In the genomic region with DNA sequence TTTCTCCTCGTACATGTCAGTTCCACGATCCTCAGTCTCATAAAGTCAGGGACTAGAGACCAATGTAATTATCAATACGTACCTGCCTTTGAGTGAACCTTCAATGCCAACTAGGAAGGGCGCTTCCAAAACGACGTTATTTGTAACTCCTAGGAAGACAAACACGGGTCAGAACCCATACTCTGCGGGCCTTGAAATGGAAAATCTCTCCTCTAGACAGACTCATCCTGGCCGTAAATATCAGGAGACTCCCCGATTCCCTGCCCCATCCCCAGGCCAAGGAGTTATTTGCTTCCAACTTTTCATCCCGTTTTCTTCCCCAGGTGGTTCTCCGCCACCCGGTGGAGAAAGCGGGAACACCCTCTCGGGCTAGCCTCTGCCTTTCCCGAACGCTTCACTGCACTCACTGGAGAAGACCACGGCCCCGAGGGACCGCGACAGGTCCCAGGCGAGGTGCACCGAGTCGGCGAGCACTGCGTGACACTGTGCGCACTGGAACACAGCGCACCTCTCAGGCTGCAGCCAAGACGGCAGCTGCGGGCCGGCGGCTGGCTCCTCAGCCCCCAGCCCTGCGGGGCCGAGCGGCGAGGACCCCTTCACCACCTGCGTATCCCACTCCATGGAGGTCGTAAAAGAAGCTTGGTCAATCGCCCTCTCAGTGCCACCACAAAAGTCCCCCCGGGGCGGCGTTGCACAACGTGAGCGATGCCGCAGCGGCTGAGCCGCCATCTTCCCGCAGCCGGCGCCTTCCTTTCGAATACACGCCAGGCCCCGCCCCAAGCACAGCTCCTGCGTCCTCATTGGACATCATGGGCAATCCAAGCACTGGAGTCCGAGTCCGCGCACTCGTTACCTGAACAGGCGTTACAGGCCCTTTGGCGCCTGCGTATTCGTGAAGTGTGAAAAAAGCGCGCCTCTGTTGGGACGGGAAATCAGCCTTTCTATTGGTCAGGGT, we compare ENCODE assay signal across 8 cellular contexts. TPM values are rescaled to one million over a fixed set of nuclear protein-coding genes. Genes with fewer than 3 reads are reported as not detected.
DNase-seq lines count a peak whose midpoint lies in the region; ATAC-seq, FAIRE-seq and TF ChIP-seq lines count a peak whose summit lies in the region.

A gene (minus strand): TSS at position 759 of the 955 bp plus-strand sequence. CDS start 30 bp downstream, at position 729.

- H3K9me3 Mint-ChIP-seq in activated CD4-positive, alpha-beta T cell treated with anti-CD3 and anti-CD28 coated beads, Interleukin-2, amount 10 ng/mL, durations not matched to agents 24 days and 14 days: no peaks in the 10 kb centered on the region
- no peaks in the 10 kb centered on the region for H3K9me3 Mint-ChIP-seq in dendritic cell treated with granulocyte-macrophage colony-stimulating factor and Interleukin-4, amounts not matched to agents 40 ng/mL and 50 ng/mL, for 4 days

- peaks cover 26% of the 10 kb centered on the region for H3K36me3 Mint-ChIP-seq in activated CD4-positive, alpha-beta T cell treated with anti-CD3 and anti-CD28 coated beads, Interleukin-2, amount 10 ng/mL, durations not matched to agents 24 days and 14 days (ENCODE audit: low read depth)
- peaks cover 12% of the 10 kb centered on the region for H3K36me3 Mint-ChIP-seq in dendritic cell treated with granulocyte-macrophage colony-stimulating factor and Interleukin-4, amounts not matched to agents 40 ng/mL and 50 ng/mL, for 4 days (ENCODE audit: low read depth)

- H3K27ac ChIP-seq in HepG2 (ENCODE audit: extremely low read length, insufficient read depth, low read length): peak within 1 kb of the TSS; percentile 88

- TF ChIP-seq CTCF in HepG2 (CRISPR knock-in tag; IDR thresholded peaks at IDR 0.05): peak; percentile 81

- H4K20me1 ChIP-seq in HepG2 (ENCODE audit: insufficient read depth, low read length): no peaks in the 10 kb centered on the region

- TF ChIP-seq RAD21 in HepG2 (CRISPR knock-in tag; IDR thresholded peaks at IDR 0.05): peak; percentile 72

- H3K4me1 ChIP-seq in HepG2 (ENCODE audit: insufficient read depth, low read length): peaks cover 35% of the 10 kb centered on the region

- H3K4me3 ChIP-seq in HepG2 (replicated peaks in 1 of 3; ENCODE audit: insufficient read depth in 1 of 3, low read depth in 2 of 3, low read length in 3 of 3): peak within 1 kb of the TSS; percentile 95 to 100 (median 99)

- intact Hi-C loops in activated CD4-positive, alpha-beta T cell treated with anti-CD3 and anti-CD28 coated beads, Interleukin-2, amount 10 ng/mL, durations not matched to agents 24 days and 14 days (cut with micrococcal nuclease): loop anchor here (1.0 to 2.0 kb wide), 4 partner anchors 48 to 159 kb away; a partner anchor contains a TSS
- intact Hi-C loops in dendritic cell treated with granulocyte-macrophage colony-stimulating factor and Interleukin-4, amounts not matched to agents 40 ng/mL and 50 ng/mL, for 4 days (cut with micrococcal nuclease): no loop called here
- intact Hi-C loops in HepG2 (cut with micrococcal nuclease; ENCODE audit: unreplicated experiment): loop anchor here (1.0 to 5.0 kb wide), 3 partner anchors 45 to 425 kb away; a partner anchor contains a TSS

- TF ChIP-seq EP300 in HepG2 (IDR thresholded peaks at IDR 0.05; ENCODE audit: low read depth in 2 of 2, low read length in 2 of 2) (no peak; a peak in 1 of 4 replicates), HepG2 (CRISPR knock-in tag; IDR thresholded peaks at IDR 0.05; ENCODE audit: borderline replicate concordance) (no peak)

- peaks cover 29% of the 10 kb centered on the region for H3K4me1 Mint-ChIP-seq in activated CD4-positive, alpha-beta T cell treated with anti-CD3 and anti-CD28 coated beads, Interleukin-2, amount 10 ng/mL, durations not matched to agents 24 days and 14 days
- peaks cover 26% of the 10 kb centered on the region for H3K4me1 Mint-ChIP-seq in dendritic cell treated with granulocyte-macrophage colony-stimulating factor and Interleukin-4, amounts not matched to agents 40 ng/mL and 50 ng/mL, for 4 days (ENCODE audit: low read depth)

- no peaks in the 10 kb centered on the region for H3K9me3 ChIP-seq in HepG2 (ENCODE audit: low read length)

- H2AFZ ChIP-seq in HepG2 (ENCODE audit: low read length): peak within 1 kb of the TSS; percentile 90

- ATAC-seq in GM19324 (IDR thresholded peaks at IDR 0.05; ENCODE audit: low FRiP score, unreplicated experiment): peak; percentile 92
- ATAC-seq in HG03469 (IDR thresholded peaks at IDR 0.05; ENCODE audit: unreplicated experiment): peak; percentile 69
- peak; percentile 96 for ATAC-seq in HepG2

- peak within 1 kb of the TSS; percentile 69 for H3K4me2 ChIP-seq in HepG2 (ENCODE audit: low read depth, low read length)

- peak within 1 kb of the TSS; percentile 87 for H3K9ac ChIP-seq in HepG2 (ENCODE audit: insufficient read depth, low read depth, low read length)

- peak; percentile 74 to 95 for TF ChIP-seq POLR2A in HepG2 (IDR thresholded peaks at IDR 0.05; ENCODE audit: insufficient read depth in 1 of 2, low read depth in 2 of 2, low read length in 2 of 2)

- peak; percentile 99 for FAIRE-seq in HepG2 (lab: Jason Lieb, UNC)

- peaks cover 37% of the 10 kb centered on the region for H3K79me2 ChIP-seq in HepG2 (ENCODE audit: insufficient read depth, low read length)

- in situ Hi-C loops in HepG2 (cut with HindIII; ENCODE audit: extremely low pct_ligation_motif_present, low pct_unique_long_range_greater_than_20kb): loop anchor here (5.0 kb wide), 1 partner anchor 50 kb away; no protein-coding TSS in a partner anchor

- BruUV-seq in HepG2 (replicated peaks; lab: Mats Ljungman, UMichigan): no TSS peak

- CTCF ChIA-PET in HepG2 (lab: Yijun Ruan, JAX; ENCODE audit: low intra/inter-chr PET ratio, low total read pairs): interaction anchor here (1.4 kb wide), 1 partner anchor 101 kb away, joined by 3 read pairs; a partner anchor contains a TSS

- no peaks in the 10 kb centered on the region for H3K27me3 Mint-ChIP-seq in activated CD4-positive, alpha-beta T cell treated with anti-CD3 and anti-CD28 coated beads, Interleukin-2, amount 10 ng/mL, durations not matched to agents 24 days and 14 days
- no peaks in the 10 kb centered on the region for H3K27me3 Mint-ChIP-seq in dendritic cell treated with granulocyte-macrophage colony-stimulating factor and Interleukin-4, amounts not matched to agents 40 ng/mL and 50 ng/mL, for 4 days

- H3K27me3 ChIP-seq in HepG2 (ENCODE audit: control insufficient read depth in 1 of 2, insufficient read depth in 2 of 2, low read length in 2 of 2): no peaks in the 10 kb centered on the region; a peak in 1 of 5 replicates

- peak within 1 kb of the TSS; percentile 98 for H3K27ac Mint-ChIP-seq in activated CD4-positive, alpha-beta T cell treated with anti-CD3 and anti-CD28 coated beads, Interleukin-2, amount 10 ng/mL, durations not matched to agents 24 days and 14 days
- H3K27ac Mint-ChIP-seq in dendritic cell treated with granulocyte-macrophage colony-stimulating factor and Interleukin-4, amounts not matched to agents 40 ng/mL and 50 ng/mL, for 4 days: peak within 1 kb of the TSS; percentile 93

- H3K36me3 ChIP-seq in HepG2 (replicated peaks in 1 of 2; ENCODE audit: control insufficient read depth in 1 of 2, insufficient read depth in 2 of 2, low read length in 2 of 2): peaks cover 0 to 2% of the 10 kb centered on the region in 2 experiments; a peak in 1 of 5 replicates

- WGBS in HepG2 (ENCODE audit: low lambda C conversion rate): under 1% methylated on average over 26 of the region's 65 CpGs

- POLR2A ChIA-PET in HepG2 (lab: Yijun Ruan, JAX): interaction anchor here (0.8 to 1.6 kb wide), 3 partner anchors 10 to 101 kb away, joined by 3 to 9 read pairs (median 6); a partner anchor contains a TSS

- DNase-seq in C1 segment of cervical spinal cord (lab: John Stamatoyannopoulos, UW) (peak; percentile 57 to 96 (median 90)), NCI-H526 (lab: John Stamatoyannopoulos, UW) (peak; percentile 99 to 100), HepG2 (ENCODE audit: low spot score) (peak; percentile 99)
- DNase-seq in activated CD4-positive, alpha-beta T cell treated with anti-CD3 and anti-CD28 coated beads, Interleukin-2, amount 10 ng/mL, durations not matched to agents 24 days and 14 days: peak; percentile 100
- peak; percentile 97 for DNase-seq in stimulated activated CD4-positive, alpha-beta T cell treated with anti-CD3 and anti-CD28 coated beads, Interleukin-4, amount 100 ng/mL, for 1 hour

- peak within 1 kb of the TSS; percentile 95 for H3K4me3 Mint-ChIP-seq in activated CD4-positive, alpha-beta T cell treated with anti-CD3 and anti-CD28 coated beads, Interleukin-2, amount 10 ng/mL, durations not matched to agents 24 days and 14 days
- peak within 1 kb of the TSS; percentile 99 for H3K4me3 Mint-ChIP-seq in dendritic cell treated with granulocyte-macrophage colony-stimulating factor and Interleukin-4, amounts not matched to agents 40 ng/mL and 50 ng/mL, for 4 days

TF ChIP-seq in HepG2, 621 proteins besides CTCF, POLR2A, EP300 and RAD21 (continues in another document):
- peak; percentile 99 for TF ChIP-seq SAP130 (CRISPR knock-in tag; IDR thresholded peaks at IDR 0.05; ENCODE audit: low read depth)

RNA-seq across cellular contexts. Expression of the gene that starts here (rescaled TPM):
- total RNA-seq in activated CD4-positive, alpha-beta T cell treated with anti-CD3 and anti-CD28 coated beads, Interleukin-2, amount 10 ng/mL, durations not matched to agents 24 days and 14 days: 15.8 and 21.0 TPM in 2 replicates
- total RNA-seq in HepG2 (2016; rRNA removed; fragmentation: Illumina TruSeq; extraction: Trizol): 38.0 and 39.1 TPM in 2 replicates
- 8.0 and 10.0 TPM in 2 replicates for total RNA-seq in HepG2 (2016; cell fraction: cytosol; rRNA removed; fragmentation: Illumina TruSeq; extraction: Trizol; ENCODE audit: low read depth)
- total RNA-seq in HepG2 (2016; cell fraction: insoluble cytoplasmic fraction; rRNA removed; fragmentation: Illumina TruSeq; extraction: Trizol): 38.9 and 40.8 TPM in 2 replicates
- 16.7 and 17.4 TPM in 2 replicates for total RNA-seq in HepG2 (2016; cell fraction: membrane; rRNA removed; fragmentation: Illumina TruSeq; extraction: Trizol)
- total RNA-seq in HepG2 (2016; cell fraction: nucleus; rRNA removed; fragmentation: Illumina TruSeq; extraction: Trizol): 15.8 and 16.7 TPM in 2 replicates
- 5.5 and 10.7 TPM in 2 replicates for polyA plus RNA-seq in HepG2 (2011; rRNA removed)
- 6.3 and 12.4 TPM in 2 replicates for polyA plus RNA-seq in HepG2 (2011; cell fraction: cytosol; rRNA removed)
- 2.1 and 4.8 TPM in 2 replicates for polyA plus RNA-seq in HepG2 (2011; cell fraction: nucleus; rRNA removed)
- 3.6 and 9.4 TPM in 2 replicates for polyA plus RNA-seq in HepG2 (2012)
- polyA plus RNA-seq in HepG2 (2016; cell fraction: cytosol; fragmentation: Illumina TruSeq; extraction: Trizol; ENCODE audit: low read depth): 7.6 and 9.8 TPM in 2 replicates
- polyA plus RNA-seq in HepG2 (2016; cell fraction: insoluble cytoplasmic fraction; fragmentation: Illumina TruSeq; extraction: Trizol; ENCODE audit: low read depth): 32.4 and 36.3 TPM in 2 replicates
- polyA plus RNA-seq in HepG2 (2016; cell fraction: membrane; fragmentation: Illumina TruSeq; extraction: Trizol; ENCODE audit: low read depth): 12.1 and 12.9 TPM in 2 replicates
- 19.0 and 19.7 TPM in 2 replicates for polyA plus RNA-seq in HepG2 (2016; cell fraction: nucleus; fragmentation: Illumina TruSeq; extraction: Trizol; ENCODE audit: insufficient read depth, low read depth)
- polyA minus RNA-seq in HepG2 (2011; rRNA and poly(A)+ RNA removed; ENCODE audit: low replicate concordance): 6.3 and 25.7 TPM in 2 replicates
- 3.9 and 7.8 TPM in 2 replicates for polyA minus RNA-seq in HepG2 (2011; cell fraction: cytosol; rRNA and poly(A)+ RNA removed)
- polyA minus RNA-seq in HepG2 (2011; cell fraction: nucleus; rRNA and poly(A)+ RNA removed): 3.6 and 4.9 TPM in 2 replicates

Comparison
In these comparisons a context has a peak if more than half of its experiments do, and no peak if none do; other contexts are left out.
1. Peak in every context shown above with its lines: DNase-seq, ATAC-seq, H3K4me3 ChIP-seq and H3K27ac ChIP-seq.